9 cellular contexts compared by ENCODE assay signal in genomic region chr9:113463418-113464285, GRCh38. TPM values are rescaled to one million over a fixed set of nuclear protein-coding genes. Genes with fewer than 3 reads are reported as not detected.
DNase-seq lines count a peak whose midpoint lies in the region; FAIRE-seq and TF ChIP-seq lines count a peak whose summit lies in the region.
"Had no signal": no experiment of that assay in that cellular context is flagged by ENCODE, and none has a peak within 500 bp of the region (broad histone marks: within the 10 kb centered on the region; RNA-seq: fewer than 3 reads in every experiment).

Gene RGS3 (plus strand): TSS chr9:113463727. CDS start chr9:113463803, 76 bp downstream.

- H3K4me1 ChIP-seq in NT2/D1 (ENCODE audit: insufficient read depth, insufficient read length) (peaks cover 5% of the 10 kb centered on the region), endodermal cell (ENCODE audit: control insufficient read depth, insufficient read depth, low read length) (peaks cover 4% of the 10 kb centered on the region), vagina (peaks cover 11% of the 10 kb centered on the region)
- H3K4me1 ChIP-seq: BLaER1 had no signal

- H3K9me3 ChIP-seq in NT2/D1 (ENCODE audit: insufficient read depth, low read length), result no peaks in the 10 kb centered on the region
- H3K9me3 ChIP-seq in endodermal cell (ENCODE audit: control insufficient read depth, low read length), result no peaks in the 10 kb centered on the region
- no peaks in the 10 kb centered on the region for H3K9me3 ChIP-seq in vagina

- H3K27me3 Mint-ChIP-seq in activated CD4-positive, alpha-beta T cell treated with anti-CD3 and anti-CD28 coated beads, Interleukin-2, amount 10 ng/mL, durations not matched to agents 7 days and 5 days, result no peaks in the 10 kb centered on the region
- peaks cover 45% of the 10 kb centered on the region for H3K27me3 Mint-ChIP-seq in endodermal cell (ENCODE audit: insufficient read depth)
- peaks cover 15% of the 10 kb centered on the region for H3K27me3 Mint-ChIP-seq in mesothelial cell of epicardium (ENCODE audit: low read depth)

- no peaks in the 10 kb centered on the region for H3K36me3 ChIP-seq in NT2/D1 (ENCODE audit: insufficient read depth, insufficient read length, low read length)
- no peaks in the 10 kb centered on the region for H3K36me3 ChIP-seq in endodermal cell (ENCODE audit: control insufficient read depth, insufficient read depth, low read length)
- no peaks in the 10 kb centered on the region for H3K36me3 ChIP-seq in vagina
- H3K36me3 ChIP-seq: BLaER1 had no signal

- peak within 1 kb of the TSS; percentile 73 for H3K9ac ChIP-seq in NT2/D1 (ENCODE audit: insufficient read length, low read depth)
- H3K9ac ChIP-seq in endodermal cell (ENCODE audit: extremely low read depth, low read length, poor library complexity, severe bottlenecking), result peak within 1 kb of the TSS; percentile 18
- H3K9ac ChIP-seq: BLaER1 had no signal

- TF ChIP-seq POLR2A in vagina (IDR thresholded peaks at IDR 0.05), result no peak

- H3K4me3 ChIP-seq in NT2/D1 (ENCODE audit: insufficient read length, low read depth), result peak within 1 kb of the TSS; percentile 44
- H3K4me3 ChIP-seq in endodermal cell (ENCODE audit: low read length), result peak within 1 kb of the TSS; percentile 76
- peak within 1 kb of the TSS; percentile 26 to 34 for H3K4me3 ChIP-seq in vagina
- H3K4me3 ChIP-seq: BLaER1 had no signal

- TF ChIP-seq CTCF in endodermal cell (conservative IDR thresholded peaks at IDR 0.05), result no peak
- no peak for TF ChIP-seq CTCF in mesothelial cell of epicardium (IDR thresholded peaks at IDR 0.05; ENCODE audit: unreplicated experiment)
- no peak for TF ChIP-seq CTCF in vagina (IDR thresholded peaks at IDR 0.05)

- no peak within 1 kb of the TSS for H3K27ac ChIP-seq in endodermal cell (ENCODE audit: low read depth, low read length)
- no peak within 1 kb of the TSS for H3K27ac ChIP-seq in vagina
- H3K27ac ChIP-seq: BLaER1 had no signal

- POLR2A ChIA-PET in activated CD4-positive, alpha-beta T cell treated with anti-CD3 and anti-CD28 coated beads, Interleukin-2, amount 10 ng/mL, durations not matched to agents 7 days and 5 days (lab: Charles Lee), result no interaction called here

- no peak within 1 kb of the TSS for H3K27ac Mint-ChIP-seq in activated CD4-positive, alpha-beta T cell treated with anti-CD3 and anti-CD28 coated beads, Interleukin-2, amount 10 ng/mL, durations not matched to agents 7 days and 5 days
- H3K27ac Mint-ChIP-seq in endodermal cell (no peak within 1 kb of the TSS), mesothelial cell of epicardium (no peak within 1 kb of the TSS)

- H3K4me3 Mint-ChIP-seq in activated CD4-positive, alpha-beta T cell treated with anti-CD3 and anti-CD28 coated beads, Interleukin-2, amount 10 ng/mL, durations not matched to agents 7 days and 5 days, result no peak within 1 kb of the TSS
- H3K4me3 Mint-ChIP-seq in endodermal cell (peak within 1 kb of the TSS; percentile 57), mesothelial cell of epicardium (peak within 1 kb of the TSS; percentile 65)

- intact Hi-C loops in vagina (cut with DNase I), result no loop called here

- no peak for FAIRE-seq in GM19239 (lab: Jason Lieb, UNC)

- H3K9me3 Mint-ChIP-seq in activated CD4-positive, alpha-beta T cell treated with anti-CD3 and anti-CD28 coated beads, Interleukin-2, amount 10 ng/mL, durations not matched to agents 7 days and 5 days, result peaks cover 6% of the 10 kb centered on the region
- H3K9me3 Mint-ChIP-seq in endodermal cell (no peaks in the 10 kb centered on the region), mesothelial cell of epicardium (peaks cover 15% of the 10 kb centered on the region)

- WGBS in endodermal cell (ENCODE audit: insufficient coverage in 1 of 2, insufficient read length in 1 of 2), 2 experiments, result 11 to 16% methylated on average over 16 to 55 of the region's 55 CpGs

- no peaks in the 10 kb centered on the region for H3K36me3 Mint-ChIP-seq in activated CD4-positive, alpha-beta T cell treated with anti-CD3 and anti-CD28 coated beads, Interleukin-2, amount 10 ng/mL, durations not matched to agents 7 days and 5 days (ENCODE audit: low read depth)
- H3K36me3 Mint-ChIP-seq in endodermal cell (ENCODE audit: low read depth) (no peaks in the 10 kb centered on the region), mesothelial cell of epicardium (peaks cover 2% of the 10 kb centered on the region)

- no peak for DNase-seq in activated CD4-positive, alpha-beta T cell treated with anti-CD3 and anti-CD28 coated beads, Interleukin-2, amount 10 ng/mL, durations not matched to agents 7 days and 5 days
- no peak for DNase-seq in activated CD4-positive, alpha-beta T cell treated with anti-CD3 and anti-CD28 coated beads, Interleukin-2, amount 50 U/mL, for 48 hours
- peak; percentile 48 for DNase-seq in NT2/D1 (ENCODE audit: low read depth, low spot score)
- peak; percentile 94 for DNase-seq in endodermal cell
- DNase-seq in mesothelial cell of epicardium (ENCODE audit: low spot score in 2 of 2, unreplicated experiment in 2 of 2), result peak; percentile 46 to 67
- no peak for DNase-seq in vagina (ENCODE audit: extremely low spot score in 2 of 2)
- no peak for DNase-seq in GM19239 (ENCODE audit: insufficient read length, low spot score)
- no peak for DNase-seq in SW 1271 (lab: John Stamatoyannopoulos, UW)

- H3K27me3 ChIP-seq in NT2/D1 (ENCODE audit: insufficient read depth, insufficient read length) (peaks cover 41% of the 10 kb centered on the region), endodermal cell (ENCODE audit: control insufficient read depth, insufficient read depth, low read length, poor library complexity, severe bottlenecking) (peaks cover 39% of the 10 kb centered on the region), vagina (no peaks in the 10 kb centered on the region)
- H3K27me3 ChIP-seq: BLaER1 had no signal

- H3K4me1 Mint-ChIP-seq in activated CD4-positive, alpha-beta T cell treated with anti-CD3 and anti-CD28 coated beads, Interleukin-2, amount 10 ng/mL, durations not matched to agents 7 days and 5 days, result no peaks in the 10 kb centered on the region
- H3K4me1 Mint-ChIP-seq in endodermal cell (peaks cover 10% of the 10 kb centered on the region), mesothelial cell of epicardium (peaks cover 23% of the 10 kb centered on the region)

- CTCF ChIA-PET in activated CD4-positive, alpha-beta T cell treated with anti-CD3 and anti-CD28 coated beads, Interleukin-2, amount 10 ng/mL, durations not matched to agents 7 days and 5 days (lab: Charles Lee), result no interaction called here

RNA-seq across cellular contexts. Expression of gene RGS3, which starts in this region (rescaled TPM):
- total RNA-seq in activated CD4-positive, alpha-beta T cell treated with anti-CD3 and anti-CD28 coated beads, Interleukin-2, amount 10 ng/mL, durations not matched to agents 7 days and 5 days, result 10 to 100 TPM; 41.5 to 41.6 TPM
- 10 to 100 TPM; 20.7 to 40.3 TPM for total RNA-seq in endodermal cell
- polyA plus RNA-seq in endodermal cell (2013, experiment 1 of 2), result 40.4 TPM
- 38.4 TPM for polyA plus RNA-seq in endodermal cell (2013, experiment 2 of 2)
- 24.9 to 26.6 TPM (median 26.3 TPM) in 3 replicates for total RNA-seq in mesothelial cell of epicardium
- total RNA-seq in vagina, result 27.0 TPM

Comparison
In these comparisons a context has a peak if more than half of its experiments do, and no peak if none do; other contexts are left out.
1. DNase-seq: peak in NT2/D1 (single experiment), endodermal cell (single experiment) and mesothelial cell of epicardium (2 of 2); none in activated CD4-positive, alpha-beta T cell treated with anti-CD3 and anti-CD28 coated beads, Interleukin-2, amount 10 ng/mL, durations not matched to agents 7 days and 5 days (single experiment), activated CD4-positive, alpha-beta T cell treated with anti-CD3 and anti-CD28 coated beads, Interleukin-2, amount 50 U/mL, for 48 hours (0 of 2), vagina (0 of 2), GM19239 (single experiment) and SW 1271 (0 of 2).
2. Peak in every context shown above with its lines, with median percentiles within 50 percentile points of each other: H3K4me3 ChIP-seq.